Comparison of ENCODE assay signal across 13 cellular contexts in the genomic region with DNA sequence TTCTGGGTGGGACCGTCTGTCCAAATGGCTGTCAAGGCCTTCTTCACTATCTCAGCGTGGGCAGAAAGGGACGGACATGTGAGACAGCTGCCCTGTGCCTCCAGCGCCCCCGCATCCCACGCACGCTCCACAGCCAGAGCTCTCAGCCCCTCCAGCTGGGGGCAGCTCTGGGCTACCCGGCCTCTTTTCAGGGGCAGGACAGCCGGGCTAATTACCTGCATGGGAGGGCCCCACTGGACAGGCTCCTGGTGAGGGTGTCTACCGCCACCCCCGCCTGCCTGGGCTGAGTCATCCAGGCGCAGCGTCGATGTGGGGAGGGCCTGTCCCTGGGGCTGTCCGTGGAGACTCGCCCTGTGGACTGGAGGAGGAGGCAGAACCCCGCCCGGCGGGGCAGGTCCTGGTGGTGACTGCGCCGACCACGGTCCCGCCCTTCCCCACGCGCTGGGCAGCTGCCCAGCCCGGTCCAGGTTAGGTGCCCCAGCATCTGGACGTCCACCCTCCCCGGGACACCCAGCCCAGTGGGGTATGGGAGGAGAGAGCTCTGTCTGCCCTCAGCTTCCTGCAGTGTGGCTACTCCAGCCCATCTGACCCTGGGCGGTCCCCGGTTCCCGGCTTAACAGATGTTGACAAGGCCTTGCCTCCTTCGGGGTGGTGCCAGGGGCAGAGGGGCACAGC. TPM values are rescaled to one million over a fixed set of nuclear protein-coding genes. Genes with fewer than 3 reads are reported as not detected.
DNase-seq lines count a peak whose midpoint lies in the region; ATAC-seq, FAIRE-seq and TF ChIP-seq lines count a peak whose summit lies in the region.
"Had no signal": no experiment of that assay in that cellular context is flagged by ENCODE, and none has a peak within 500 bp of the region (broad histone marks: within the 10 kb centered on the region; RNA-seq: fewer than 3 reads in every experiment).

No MANE protein-coding gene starts in this region.

- H3K4me1 ChIP-seq in adipocyte (ENCODE audit: control insufficient read depth, insufficient read depth, low read length) (peaks cover 17% of the 10 kb centered on the region), ascending aorta (peaks cover 0 to 12% of the 10 kb centered on the region in 2 donors)

- H3K36me3 Mint-ChIP-seq in activated CD4-positive, alpha-beta T cell treated with anti-CD3 and anti-CD28 coated beads, Interleukin-2, amount 10 ng/mL, durations not matched to agents 7 days and 5 days (ENCODE audit: low read depth), result no peaks in the 10 kb centered on the region

- no peak for TF ChIP-seq CTCF in ascending aorta (IDR thresholded peaks at IDR 0.05)

- no peaks in the 10 kb centered on the region for H3K9me3 Mint-ChIP-seq in activated CD4-positive, alpha-beta T cell treated with anti-CD3 and anti-CD28 coated beads, Interleukin-2, amount 10 ng/mL, durations not matched to agents 7 days and 5 days

- peaks cover 30% of the 10 kb centered on the region for H3K4me1 Mint-ChIP-seq in activated CD4-positive, alpha-beta T cell treated with anti-CD3 and anti-CD28 coated beads, Interleukin-2, amount 10 ng/mL, durations not matched to agents 7 days and 5 days

- intact Hi-C loops in Right ventricle myocardium inferior (cut with DNase I) (no loop called here), cardiac septum (cut with DNase I) (no loop called here), ascending aorta (cut with DNase I) (no loop called here)

- H3K27ac ChIP-seq in ascending aorta, result no peak overlapping the region
- H3K27ac ChIP-seq: coronary artery had no signal

- H3K36me3 ChIP-seq in adipocyte (ENCODE audit: control insufficient read depth, insufficient read depth, low read length, severe bottlenecking), result no peaks in the 10 kb centered on the region
- no peaks in the 10 kb centered on the region for H3K36me3 ChIP-seq in ascending aorta

- no peak overlapping the region for H3K27ac Mint-ChIP-seq in activated CD4-positive, alpha-beta T cell treated with anti-CD3 and anti-CD28 coated beads, Interleukin-2, amount 10 ng/mL, durations not matched to agents 7 days and 5 days

- ATAC-seq in Right ventricle myocardium inferior, result peak; percentile 60

- peaks cover 24% of the 10 kb centered on the region for H3K27me3 Mint-ChIP-seq in activated CD4-positive, alpha-beta T cell treated with anti-CD3 and anti-CD28 coated beads, Interleukin-2, amount 10 ng/mL, durations not matched to agents 7 days and 5 days

- POLR2A ChIA-PET in activated CD4-positive, alpha-beta T cell treated with anti-CD3 and anti-CD28 coated beads, Interleukin-2, amount 10 ng/mL, durations not matched to agents 7 days and 5 days (lab: Charles Lee), result no interaction called here

- peak; percentile 86 for FAIRE-seq in urothelium cell line (lab: Jason Lieb, UNC)

- no peak for DNase-seq in Right ventricle myocardium inferior (ENCODE audit: missing footprints)
- no peak for DNase-seq in cardiac septum (ENCODE audit: low spot score)
- no peak for DNase-seq in adipocyte (ENCODE audit: low read depth)
- peak; percentile 29 for DNase-seq in kidney glomerular epithelial cell (lab: John Stamatoyannopoulos, UW)
- peak; percentile 94 for DNase-seq in urothelium cell line (ENCODE audit: low spot score)
- no peak for DNase-seq in ascending aorta (ENCODE audit: low spot score in 2 of 2)
- no peak for DNase-seq in NCI-H2081 (lab: John Stamatoyannopoulos, UW)
- no peak for DNase-seq in activated CD4-positive, alpha-beta T cell treated with anti-CD3 and anti-CD28 coated beads, Interleukin-2, amount 10 ng/mL, durations not matched to agents 7 days and 5 days
- DNase-seq: activated gamma-delta T cell, EL, NCI-H2107 had no signal

- peak overlapping the region; percentile 49 for H3K9ac ChIP-seq in adipocyte (ENCODE audit: low read length)

- CTCF ChIA-PET in activated CD4-positive, alpha-beta T cell treated with anti-CD3 and anti-CD28 coated beads, Interleukin-2, amount 10 ng/mL, durations not matched to agents 7 days and 5 days (lab: Charles Lee), result no interaction called here

- no peaks in the 10 kb centered on the region for H3K27me3 ChIP-seq in adipocyte (replicated peaks; ENCODE audit: control insufficient read depth, insufficient read depth, low read length)
- no peaks in the 10 kb centered on the region for H3K27me3 ChIP-seq in ascending aorta

- H3K4me3 ChIP-seq in adipocyte (ENCODE audit: low read length), result peak overlapping the region; percentile 35
- H3K4me3 ChIP-seq in ascending aorta, result no peak overlapping the region
- H3K4me3 ChIP-seq: coronary artery, smooth muscle cell had no signal

- H3K4me3 Mint-ChIP-seq in activated CD4-positive, alpha-beta T cell treated with anti-CD3 and anti-CD28 coated beads, Interleukin-2, amount 10 ng/mL, durations not matched to agents 7 days and 5 days, result no peak overlapping the region

- H3K9me3 ChIP-seq in adipocyte (ENCODE audit: control insufficient read depth, low read length) (no peaks in the 10 kb centered on the region), ascending aorta (no peaks in the 10 kb centered on the region)

RNA-seq across cellular contexts. Expression of a gene that starts 5.9 kb away (rescaled TPM):
- total RNA-seq in Right ventricle myocardium inferior (70.1 TPM), cardiac septum (104 TPM), ascending aorta (257 TPM)
- total RNA-seq in activated CD4-positive, alpha-beta T cell treated with anti-CD3 and anti-CD28 coated beads, Interleukin-2, amount 10 ng/mL, durations not matched to agents 7 days and 5 days, result 1 to 10 TPM; 2.1 to 2.2 TPM

Comparison
In these comparisons a context has a peak if more than half of its experiments do, and no peak if none do; other contexts are left out.
1. DNase-seq: peak in kidney glomerular epithelial cell (single experiment) and urothelium cell line (single experiment); none in Right ventricle myocardium inferior (single experiment), cardiac septum (single experiment), adipocyte (single experiment), ascending aorta (0 of 2), NCI-H2081 (0 of 2) and activated CD4-positive, alpha-beta T cell treated with anti-CD3 and anti-CD28 coated beads, Interleukin-2, amount 10 ng/mL, durations not matched to agents 7 days and 5 days (single experiment).
2. RNA of a gene that starts 5.9 kb away (total RNA-seq): 257 TPM in ascending aorta (single experiment), 104 TPM in cardiac septum (single experiment) and 70.1 TPM in Right ventricle myocardium inferior (single experiment); 2.1 to 2.2 TPM in activated CD4-positive, alpha-beta T cell treated with anti-CD3 and anti-CD28 coated beads, Interleukin-2, amount 10 ng/mL, durations not matched to agents 7 days and 5 days; every median in the first group is over 10 times any median in the second.